In the genomic region with DNA sequence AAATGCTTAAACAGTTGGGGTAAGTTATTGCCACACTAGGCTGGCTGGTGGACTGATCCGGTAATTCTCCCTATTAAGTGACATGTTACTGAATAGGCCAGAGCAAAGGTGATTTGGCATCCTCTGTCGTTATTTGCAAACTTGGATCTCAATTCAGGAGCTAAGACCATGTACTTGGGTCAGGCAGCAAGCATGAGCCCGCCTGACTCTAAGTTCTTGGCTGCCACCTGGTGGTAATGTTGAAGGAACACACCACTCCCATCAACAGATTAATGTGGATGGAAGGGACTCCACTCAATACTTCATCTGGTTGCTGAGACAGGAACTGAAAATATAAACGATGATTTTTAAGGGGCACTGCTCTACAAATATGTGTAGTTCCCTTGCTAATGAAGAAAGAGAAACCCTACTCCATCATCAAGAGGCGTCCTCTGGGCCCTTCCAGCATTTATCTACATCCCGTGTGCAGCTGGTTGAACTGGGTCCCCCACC, we compare ENCODE assay signal across 8 cellular contexts.
DNase-seq lines count a peak whose midpoint lies in the region; ATAC-seq and TF ChIP-seq lines count a peak whose summit lies in the region.

No MANE protein-coding gene starts in this region.

- H2AK5ac ChIP-seq in neuronal stem cell (ENCODE audit: low read depth, low read length): no peak overlapping the region

- no peak overlapping the region for H3K4me3 ChIP-seq in Karpas-422 (ENCODE audit: low read length)
- H3K4me3 ChIP-seq in neuronal stem cell (ENCODE audit: low read length in 2 of 2): no peak overlapping the region
- no peak overlapping the region for H3K4me3 ChIP-seq in tibial artery

- H3K14ac ChIP-seq in neuronal stem cell (ENCODE audit: low read length): no peak overlapping the region

- intact Hi-C loops in tibial artery (cut with DNase I; ENCODE audit: low total_unique reads): loop anchor here (5.0 to 10.0 kb wide), 2 partner anchors 195 to 257 kb away; no protein-coding TSS in a partner anchor

- H3K79me2 ChIP-seq in Karpas-422 (ENCODE audit: low read length): no peaks in the 10 kb centered on the region

- no peaks in the 10 kb centered on the region for H3K79me1 ChIP-seq in neuronal stem cell (ENCODE audit: low read depth, low read length)

- H2BK15ac ChIP-seq in neuronal stem cell (ENCODE audit: low read length): no peak overlapping the region

- no peak overlapping the region for H3K27ac ChIP-seq in Karpas-422 (ENCODE audit: low read length)
- no peak overlapping the region for H3K27ac ChIP-seq in neuronal stem cell (replicated peaks; ENCODE audit: low read length)
- H3K27ac ChIP-seq in tibial artery: no peak overlapping the region

- H3K4ac ChIP-seq in neuronal stem cell (ENCODE audit: low read length): no peak overlapping the region

- H3K23ac ChIP-seq in neuronal stem cell (ENCODE audit: low read depth, low read length, poor library complexity): no peak overlapping the region

- H3K9me3 ChIP-seq in Karpas-422 (ENCODE audit: low read length) (no peaks in the 10 kb centered on the region), neuronal stem cell (replicated peaks in 1 of 2; ENCODE audit: control insufficient read depth in 2 of 2, insufficient read depth in 1 of 2, low read depth in 1 of 2, low read length in 2 of 2) (no peaks in the 10 kb centered on the region), tibial artery (no peaks in the 10 kb centered on the region)

- H3K27me3 ChIP-seq in Karpas-422 (ENCODE audit: low read length): no peaks in the 10 kb centered on the region
- H3K27me3 ChIP-seq in neuronal stem cell (ENCODE audit: control insufficient read depth in 3 of 3, insufficient read depth in 3 of 3, low read depth in 1 of 3, low read length in 3 of 3): no peaks in the 10 kb centered on the region
- H3K27me3 ChIP-seq in tibial artery: no peaks in the 10 kb centered on the region

- peaks cover 14% of the 10 kb centered on the region for H3K4me1 ChIP-seq in Karpas-422 (ENCODE audit: low read length)
- no peaks in the 10 kb centered on the region for H3K4me1 ChIP-seq in neuronal stem cell (ENCODE audit: control insufficient read depth in 2 of 2, insufficient read depth in 1 of 2, low read depth in 1 of 2, low read length in 2 of 2)
- peaks cover 0 to 7% (median 6%) of the 10 kb centered on the region in 4 donors for H3K4me1 ChIP-seq in tibial artery

- no peak overlapping the region for H2BK12ac ChIP-seq in neuronal stem cell (ENCODE audit: low read length)

- H2AFZ ChIP-seq in Karpas-422 (ENCODE audit: low read length) (no peak overlapping the region), neuronal stem cell (ENCODE audit: low read length) (no peak overlapping the region)

- no peak overlapping the region for H2BK120ac ChIP-seq in neuronal stem cell (ENCODE audit: low read depth, low read length)

- no peak overlapping the region for H3K18ac ChIP-seq in neuronal stem cell (ENCODE audit: low read length)

- ATAC-seq in GM21717 (IDR thresholded peaks at IDR 0.05; ENCODE audit: unreplicated experiment): peak; percentile 73

- peak; percentile 68 for DNase-seq in DMS153 treated with DMSO at 0.1 percent for 48 hours (lab: John Stamatoyannopoulos, UW; ENCODE audit: unreplicated experiment)
- DNase-seq in Karpas-422: peak; percentile 92
- peak; percentile 71 for DNase-seq in RPMI7951 (ENCODE audit: low read depth)
- DNase-seq in activated T-cell treated with anti-CD3 and anti-CD28 coated beads, Interleukin-2, amount 50 U/mL, for 48 hours: peak; percentile 43 to 64
- peak; percentile 87 for DNase-seq in fibroblast of peridontal ligament (ENCODE audit: extremely low read depth)
- peak; percentile 75 for DNase-seq in neuronal stem cell (ENCODE audit: low spot score)
- peak in 1 of 2 donors; percentile 47 for DNase-seq in tibial artery

- peak; percentile 75 to 81 for TF ChIP-seq CTCF in tibial artery (IDR thresholded peaks at IDR 0.05)

- H3K4me2 ChIP-seq in Karpas-422 (ENCODE audit: low read depth, low read length, poor library complexity, severe bottlenecking): no peak overlapping the region
- no peak overlapping the region for H3K4me2 ChIP-seq in neuronal stem cell (ENCODE audit: insufficient read depth, low read length, poor library complexity, severe bottlenecking)

- H3K9ac ChIP-seq in Karpas-422 (ENCODE audit: low read length): no peak overlapping the region
- no peak overlapping the region for H3K9ac ChIP-seq in neuronal stem cell (ENCODE audit: low read depth, low read length, poor library complexity)

- no peak overlapping the region for H4K8ac ChIP-seq in neuronal stem cell (ENCODE audit: low read depth, low read length)

- no peaks in the 10 kb centered on the region for H3K9me2 ChIP-seq in Karpas-422 (replicated peaks; ENCODE audit: insufficient read depth, low read length)

- no peak overlapping the region for H2BK5ac ChIP-seq in neuronal stem cell (ENCODE audit: low read length)

- no peaks in the 10 kb centered on the region for H4K20me1 ChIP-seq in Karpas-422 (ENCODE audit: insufficient read depth, low read depth, low read length)

- H3K36me3 ChIP-seq in Karpas-422 (ENCODE audit: insufficient read depth, low read length) (no peaks in the 10 kb centered on the region), neuronal stem cell (replicated peaks in 1 of 2; ENCODE audit: control insufficient read depth in 2 of 2, insufficient read depth in 2 of 2, low read length in 2 of 2) (no peaks in the 10 kb centered on the region), tibial artery (peaks cover 6 to 13% (median 9%) of the 10 kb centered on the region in 3 donors)

- H4K91ac ChIP-seq in neuronal stem cell (ENCODE audit: low read depth, low read length, poor library complexity): no peak overlapping the region

- no CpG with 5 or more reads among the region's 6 CpGs for WGBS in neuronal stem cell (ENCODE audit: extremely low coverage in 2 of 2, insufficient read length in 2 of 2, insufficient replicate concordance in 1 of 2), 2 donors
